ENCODE assay signal across 1 cellular context in genomic region chr7:55370001-55370400, GRCh38.
TF ChIP-seq lines count a peak whose summit lies in the region.

No MANE protein-coding gene starts in this region.

TF ChIP-seq in GM23338, 12 proteins besides CTCF, POLR2A, EP300 and RAD21 (continued from another document):
- TF ChIP-seq ZNF462 (CRISPR knock-in tag; IDR thresholded peaks at IDR 0.05), result no peak
- TF ChIP-seq ZNF331 (CRISPR knock-in tag; IDR thresholded peaks at IDR 0.05; ENCODE audit: low read depth), result no peak
- TF ChIP-seq EZH2phosphoT487 (IDR thresholded peaks at IDR 0.05; ENCODE audit: unreplicated experiment), result no peak
